Comparison of ENCODE assay signal across 1 cellular context in genomic region chr4:99949999-99950912, GRCh38.
TF ChIP-seq lines count a peak whose summit lies in the region.

H2AZ1 (minus strand) TSS chr4:99950275; CDS start chr4:99950170, 105 bp downstream.

TF ChIP-seq in HepG2, 621 proteins besides CTCF, POLR2A, EP300 and RAD21 (continued from another document and continues in another):
- no peak for TF ChIP-seq LRRFIP1 (CRISPR knock-in tag; conservative IDR thresholded peaks at IDR 0.05)
- TF ChIP-seq RELA (CRISPR knock-in tag; IDR thresholded peaks at IDR 0.05) = no peak
- TF ChIP-seq ZNF800 (CRISPR knock-in tag; IDR thresholded peaks at IDR 0.05) = no peak
- TF ChIP-seq, protein P1, sequence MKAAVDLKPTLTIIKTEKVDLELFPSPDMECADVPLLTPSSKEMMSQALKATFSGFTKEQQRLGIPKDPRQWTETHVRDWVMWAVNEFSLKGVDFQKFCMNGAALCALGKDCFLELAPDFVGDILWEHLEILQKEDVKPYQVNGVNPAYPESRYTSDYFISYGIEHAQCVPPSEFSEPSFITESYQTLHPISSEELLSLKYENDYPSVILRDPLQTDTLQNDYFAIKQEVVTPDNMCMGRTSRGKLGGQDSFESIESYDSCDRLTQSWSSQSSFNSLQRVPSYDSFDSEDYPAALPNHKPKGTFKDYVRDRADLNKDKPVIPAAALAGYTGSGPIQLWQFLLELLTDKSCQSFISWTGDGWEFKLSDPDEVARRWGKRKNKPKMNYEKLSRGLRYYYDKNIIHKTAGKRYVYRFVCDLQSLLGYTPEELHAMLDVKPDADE (CRISPR knock-in tag; IDR thresholded peaks at IDR 0.05) = no peak
- TF ChIP-seq IKZF1 (IDR thresholded peaks at IDR 0.05) = no peak
- peak; percentile 65; the same call in 1 of the 2 replicates for TF ChIP-seq ZBTB7A (CRISPR knock-in tag; IDR thresholded peaks at IDR 0.05)
- TF ChIP-seq YEATS2 (CRISPR knock-in tag; IDR thresholded peaks at IDR 0.05; ENCODE audit: borderline replicate concordance) = peak; percentile 80
- no peak for TF ChIP-seq GFI1 (CRISPR knock-in tag; IDR thresholded peaks at IDR 0.05; ENCODE audit: borderline replicate concordance)
- TF ChIP-seq MIXL1 (CRISPR knock-in tag; IDR thresholded peaks at IDR 0.05) = no peak
- no peak for TF ChIP-seq ZNF879 (CRISPR knock-in tag; IDR thresholded peaks at IDR 0.05)
- TF ChIP-seq GATAD1 (CRISPR knock-in tag; IDR thresholded peaks at IDR 0.05) = peak; percentile 88
- no peak for TF ChIP-seq ZNF180 (CRISPR knock-in tag; IDR thresholded peaks at IDR 0.05; ENCODE audit: borderline replicate concordance, low read depth)
- TF ChIP-seq ZNF234 (CRISPR knock-in tag; conservative IDR thresholded peaks at IDR 0.05) = no peak
- TF ChIP-seq HDAC6 (IDR thresholded peaks at IDR 0.05; ENCODE audit: low read depth, low read length) = no peak
- TF ChIP-seq, protein P2, sequence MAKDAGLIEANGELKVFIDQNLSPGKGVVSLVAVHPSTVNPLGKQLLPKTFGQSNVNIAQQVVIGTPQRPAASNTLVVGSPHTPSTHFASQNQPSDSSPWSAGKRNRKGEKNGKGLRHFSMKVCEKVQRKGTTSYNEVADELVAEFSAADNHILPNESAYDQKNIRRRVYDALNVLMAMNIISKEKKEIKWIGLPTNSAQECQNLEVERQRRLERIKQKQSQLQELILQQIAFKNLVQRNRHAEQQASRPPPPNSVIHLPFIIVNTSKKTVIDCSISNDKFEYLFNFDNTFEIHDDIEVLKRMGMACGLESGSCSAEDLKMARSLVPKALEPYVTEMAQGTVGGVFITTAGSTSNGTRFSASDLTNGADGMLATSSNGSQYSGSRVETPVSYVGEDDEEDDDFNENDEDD (CRISPR knock-in tag; IDR thresholded peaks at IDR 0.05; ENCODE audit: borderline replicate concordance) = peak; percentile 98
- no peak; the same call in 1 of the 2 replicates for TF ChIP-seq GLI4 (CRISPR knock-in tag; IDR thresholded peaks at IDR 0.05; ENCODE audit: borderline replicate concordance)
- TF ChIP-seq CREM (IDR thresholded peaks at IDR 0.05) = peak; percentile 70
- TF ChIP-seq CREM (CRISPR knock-in tag; IDR thresholded peaks at IDR 0.05) = no peak
- TF ChIP-seq ZC3H4 (CRISPR knock-in tag; IDR thresholded peaks at IDR 0.05; ENCODE audit: borderline replicate concordance) = no peak
- TF ChIP-seq THAP11 (CRISPR knock-in tag; IDR thresholded peaks at IDR 0.05) = peak; percentile 77
- TF ChIP-seq YY1 (IDR thresholded peaks at IDR 0.05; ENCODE audit: insufficient read depth, insufficient replicate concordance, low read depth, low read length) = peak; percentile 74
- TF ChIP-seq, protein P3, sequence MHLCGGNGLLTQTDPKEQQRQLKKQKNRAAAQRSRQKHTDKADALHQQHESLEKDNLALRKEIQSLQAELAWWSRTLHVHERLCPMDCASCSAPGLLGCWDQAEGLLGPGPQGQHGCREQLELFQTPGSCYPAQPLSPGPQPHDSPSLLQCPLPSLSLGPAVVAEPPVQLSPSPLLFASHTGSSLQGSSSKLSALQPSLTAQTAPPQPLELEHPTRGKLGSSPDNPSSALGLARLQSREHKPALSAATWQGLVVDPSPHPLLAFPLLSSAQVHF (CRISPR knock-in tag; IDR thresholded peaks at IDR 0.05) = no peak
- no peak for TF ChIP-seq ZNF446 (CRISPR knock-in tag; IDR thresholded peaks at IDR 0.05)
- no peak for TF ChIP-seq PRDM10 (CRISPR knock-in tag; IDR thresholded peaks at IDR 0.05; ENCODE audit: low read depth)
- no peak for TF ChIP-seq ZBTB26 (CRISPR knock-in tag; IDR thresholded peaks at IDR 0.05; ENCODE audit: borderline replicate concordance)
- TF ChIP-seq ZNF343 (CRISPR knock-in tag; IDR thresholded peaks at IDR 0.05) = no peak
- no peak for TF ChIP-seq ZNF136 (CRISPR knock-in tag; IDR thresholded peaks at IDR 0.05; ENCODE audit: low read depth)
- no peak for TF ChIP-seq MED13 (CRISPR knock-in tag; IDR thresholded peaks at IDR 0.05)
- TF ChIP-seq ZNF616 (CRISPR knock-in tag; IDR thresholded peaks at IDR 0.05; ENCODE audit: low read depth) = peak; percentile 32; the same call in 1 of the 2 replicates
- 0 out of 2 replicates have a peak, but pooled peaks have one; percentile 12 for TF ChIP-seq ZNF333 (CRISPR knock-in tag; IDR thresholded peaks at IDR 0.05; ENCODE audit: borderline replicate concordance)
- peak in 1 of 2 experiments; percentile 63; a peak in 1 of 4 replicates for TF ChIP-seq KLF16 (CRISPR knock-in tag; IDR thresholded peaks at IDR 0.05)
- TF ChIP-seq ZNF850 (CRISPR knock-in tag; conservative IDR thresholded peaks at IDR 0.05) = 0 out of 2 replicates have a peak, but pooled peaks have one; percentile 46
- TF ChIP-seq ARID4A (CRISPR knock-in tag; IDR thresholded peaks at IDR 0.05; ENCODE audit: borderline replicate concordance) = peak; percentile 86; the same call in 1 of the 2 replicates
- TF ChIP-seq MIER2 (CRISPR knock-in tag; IDR thresholded peaks at IDR 0.05) = 0 out of 2 replicates have a peak, but pooled peaks have one; percentile 17
